In genomic region chr16:30521873-30522641, GRCh38 we compare ENCODE assay signal across 15 cellular contexts. TPM values are rescaled to one million over a fixed set of nuclear protein-coding genes. Genes with fewer than 3 reads are reported as not detected.
DNase-seq lines count a peak whose midpoint lies in the region; ATAC-seq, FAIRE-seq and TF ChIP-seq lines count a peak whose summit lies in the region.
"Had no signal": no experiment of that assay in that cellular context is flagged by ENCODE, and none has a peak within 500 bp of the region (broad histone marks: within the 10 kb centered on the region; RNA-seq: fewer than 3 reads in every experiment).

No MANE protein-coding gene starts in this region.

- CTCF ChIA-PET in H1 (lab: Charles Lee; ENCODE audit: partially characterized antibody), result interaction anchor here (0.9 to 1.7 kb wide), 5 partner anchors 13 to 93 kb away, joined by 3 to 7 read pairs (median 4); no protein-coding TSS in a partner anchor
- CTCF ChIA-PET in naive thymus-derived CD4-positive, alpha-beta T cell (lab: Charles Lee), result interaction anchor here (0.6 to 1.2 kb wide), 2 partner anchors 13 to 14 kb away, joined by 3 read pairs; no protein-coding TSS in a partner anchor

- H3K27ac Mint-ChIP-seq in neural crest cell (ENCODE audit: unreplicated experiment), result no peak overlapping the region
- H3K27ac Mint-ChIP-seq in naive thymus-derived CD4-positive, alpha-beta T cell, result peak overlapping the region in 4 of 9 donors; percentile 26 to 69 (median 50)
- H3K27ac Mint-ChIP-seq: mesothelial cell of epicardium had no signal

- ATAC-seq in naive thymus-derived CD4-positive, alpha-beta T cell, result no peak
- no peak for ATAC-seq in HG02678 (IDR thresholded peaks at IDR 0.05; ENCODE audit: unreplicated experiment)
- ATAC-seq in GM18861 (IDR thresholded peaks at IDR 0.05; ENCODE audit: unreplicated experiment), result no peak

- no peak overlapping the region for H3K14ac ChIP-seq in H1 (ENCODE audit: insufficient read length)

- H4K5ac ChIP-seq in H1 (ENCODE audit: insufficient read length, low read depth, low read length), result no peak overlapping the region

- no peak overlapping the region for H3K56ac ChIP-seq in H1 (replicated peaks; ENCODE audit: insufficient read length, low read depth, low read length)

- peaks cover 2% of the 10 kb centered on the region for H3K27me3 Mint-ChIP-seq in neural crest cell (ENCODE audit: low read depth)
- no peaks in the 10 kb centered on the region for H3K27me3 Mint-ChIP-seq in naive thymus-derived CD4-positive, alpha-beta T cell

- H3K79me2 ChIP-seq in SU-DHL-6 (ENCODE audit: insufficient read depth, low read length) (no peaks in the 10 kb centered on the region), H1 (ENCODE audit: control insufficient read depth in 1 of 2, insufficient read depth in 2 of 2, low read length in 2 of 2) (no peaks in the 10 kb centered on the region)

- WGBS in H1 (ENCODE audit: extremely low coverage in 1 of 2, insufficient coverage in 1 of 2, insufficient read length in 1 of 2, insufficient replicate concordance in 2 of 2, low coverage in 1 of 2, low lambda C conversion rate in 2 of 2, missing lambda C conversion rate in 1 of 2), 2 experiments, result 83% methylated on average over 11 of the region's 11 CpGs; no CpG with 5 or more reads in 1 of the 2 experiments

- H3F3A ChIP-seq in SU-DHL-6 (ENCODE audit: insufficient read depth), result peaks cover 45% of the 10 kb centered on the region

- H3K79me1 ChIP-seq in H1 (ENCODE audit: low read depth, low read length), result no peaks in the 10 kb centered on the region

- no peak overlapping the region for H2BK120ac ChIP-seq in H1 (replicated peaks; ENCODE audit: low read depth, low read length)

- H3K4me1 Mint-ChIP-seq in neural crest cell, result peaks cover 5% of the 10 kb centered on the region
- peaks cover 0 to 25% (median 6%) of the 10 kb centered on the region in 7 donors for H3K4me1 Mint-ChIP-seq in naive thymus-derived CD4-positive, alpha-beta T cell

- TF ChIP-seq EP300 in H1 (IDR thresholded peaks at IDR 0.05; ENCODE audit: borderline replicate concordance in 1 of 2, low read depth in 2 of 2, low read length in 2 of 2), result no peak

- intact Hi-C loops in naive thymus-derived CD4-positive, alpha-beta T cell (cut with micrococcal nuclease), result no loop called here

- H2AFZ ChIP-seq in SU-DHL-6 (ENCODE audit: low read depth, low read length, severe bottlenecking), result no peak overlapping the region
- H2AFZ ChIP-seq in H1 (ENCODE audit: low read length), result no peak overlapping the region

- no peak overlapping the region for H3K4ac ChIP-seq in H1 (replicated peaks; ENCODE audit: insufficient read length, low read depth, low read length)

- no peak overlapping the region for H3K4me2 ChIP-seq in SU-DHL-6 (ENCODE audit: low read depth, low read length, poor library complexity, severe bottlenecking)
- no peak overlapping the region for H3K4me2 ChIP-seq in H1 (ENCODE audit: insufficient read depth in 1 of 2, low read depth in 2 of 2, low read length in 2 of 2)

- H4K20me1 ChIP-seq in SU-DHL-6 (ENCODE audit: low read depth, low read length) (no peaks in the 10 kb centered on the region), H1 (replicated peaks in 1 of 2; ENCODE audit: control insufficient read depth in 1 of 2, insufficient read depth in 2 of 2, low read length in 2 of 2) (peaks cover 0 to 2% of the 10 kb centered on the region in 2 experiments)

- TF ChIP-seq POLR2A in H1 (IDR thresholded peaks at IDR 0.05; ENCODE audit: control extremely low read depth in 1 of 2, low read depth in 2 of 2, low read length in 2 of 2), result no peak

- H3K9me3 Mint-ChIP-seq in neural crest cell, result no peaks in the 10 kb centered on the region
- H3K9me3 Mint-ChIP-seq in naive thymus-derived CD4-positive, alpha-beta T cell, result peaks cover 0 to 2% (median 0%) of the 10 kb centered on the region in 11 donors
- H3K9me3 Mint-ChIP-seq: mesothelial cell of epicardium had no signal

- H3K36me3 ChIP-seq in SU-DHL-6 (ENCODE audit: low read length) (0 out of 2 replicates have a peak, but pooled peaks cover 4% of the 10 kb centered on the region), H1 (ENCODE audit: control insufficient read depth in 2 of 4, insufficient read depth in 4 of 4, low read length in 3 of 4) (peaks cover 0 to 11% (median 0%) of the 10 kb centered on the region in 4 experiments; a peak in 1 of 8 replicates)
- peaks cover 13 to 55% (median 14%) of the 10 kb centered on the region in 3 experiments for H3K36me3 ChIP-seq in naive thymus-derived CD4-positive, alpha-beta T cell (ENCODE audit: control insufficient read depth in 2 of 3, insufficient read depth in 3 of 3, low read length in 3 of 3)

- H4K8ac ChIP-seq in H1 (ENCODE audit: extremely low read depth, insufficient read depth, low read length), result no peak overlapping the region

- no peak overlapping the region for H2BK5ac ChIP-seq in H1 (ENCODE audit: low read depth, low read length)

- no peak overlapping the region for H3K23ac ChIP-seq in H1 (ENCODE audit: insufficient read length)

- H3K27ac ChIP-seq in SU-DHL-6 (ENCODE audit: low read depth, low read length) (peak overlapping the region; percentile 31), H1 (ENCODE audit: low read depth, low read length) (no peak overlapping the region)
- no peak overlapping the region for H3K27ac ChIP-seq in naive thymus-derived CD4-positive, alpha-beta T cell (ENCODE audit: low read depth, low read length)
- H3K27ac ChIP-seq: testis had no signal

- no peak for FAIRE-seq in H1 (lab: Jason Lieb, UNC)

- no peak overlapping the region for H2BK20ac ChIP-seq in H1 (ENCODE audit: low read length)

- no peak overlapping the region for H4K91ac ChIP-seq in H1 (replicated peaks; ENCODE audit: insufficient read length, low read length)

- no peak for TF ChIP-seq CTCF in SU-DHL-6 (IDR thresholded peaks at IDR 0.05; ENCODE audit: insufficient read depth, low read length, poor library complexity, severe bottlenecking)
- TF ChIP-seq CTCF in H1 (IDR thresholded peaks at IDR 0.05; ENCODE audit: control extremely low read depth in 1 of 3, insufficient read depth in 1 of 3, low read depth in 1 of 3, low read length in 3 of 3), result no peak
- TF ChIP-seq CTCF in neural crest cell (conservative IDR thresholded peaks at IDR 0.05), result no peak

- no peaks in the 10 kb centered on the region for H3K36me3 Mint-ChIP-seq in neural crest cell (ENCODE audit: low read depth)
- peaks cover 8 to 34% (median 13%) of the 10 kb centered on the region in 5 donors for H3K36me3 Mint-ChIP-seq in naive thymus-derived CD4-positive, alpha-beta T cell

- no peak overlapping the region for H2BK12ac ChIP-seq in H1 (ENCODE audit: low read depth, low read length)

- H2AK5ac ChIP-seq in H1 (ENCODE audit: low read depth, low read length), result peak overlapping the region; percentile 40; the same call in 1 of the 2 replicates

- TF ChIP-seq RAD21 in H1 (IDR thresholded peaks at IDR 0.05 in 1 of 2, conservative IDR thresholded peaks at IDR 0.05 in 1 of 2; ENCODE audit: low read depth in 2 of 2, low read length in 2 of 2), result no peak

- no peak overlapping the region for H2BK15ac ChIP-seq in H1 (ENCODE audit: low read length)

- POLR2A ChIA-PET in H1 (lab: Charles Lee; ENCODE audit: partially characterized antibody), result interaction anchor here (0.6 to 1.0 kb wide), 4 partner anchors 8 to 88 kb away, joined by 3 read pairs; no protein-coding TSS in a partner anchor
- POLR2A ChIA-PET in naive thymus-derived CD4-positive, alpha-beta T cell (lab: Charles Lee), result interaction anchor here (0.6 to 1.5 kb wide), 7 partner anchors 12 to 50 kb away, joined by 3 to 6 read pairs (median 4); partner anchors contain the start of genes ZNF688 and ZNF764

- H3K4me1 ChIP-seq in H1 (replicated peaks in 1 of 4; ENCODE audit: control insufficient read depth in 3 of 4, insufficient read depth in 4 of 4, low read length in 3 of 4), result no peaks in the 10 kb centered on the region; a peak in 1 of 7 replicates
- H3K4me1 ChIP-seq in naive thymus-derived CD4-positive, alpha-beta T cell (ENCODE audit: control insufficient read depth in 2 of 2, insufficient read depth in 2 of 2, low read length in 2 of 2), result no peaks in the 10 kb centered on the region

- no peak overlapping the region for H3K4me3 ChIP-seq in SU-DHL-6 (ENCODE audit: insufficient read depth, low read length, poor library complexity, severe bottlenecking)
- no peak overlapping the region for H3K4me3 ChIP-seq in H1 (ENCODE audit: extremely low read depth in 1 of 4, insufficient read depth in 2 of 4, low read depth in 3 of 4, low read length in 4 of 4)
- H3K4me3 ChIP-seq in naive thymus-derived CD4-positive, alpha-beta T cell (ENCODE audit: low read length), result no peak overlapping the region
- H3K4me3 ChIP-seq: testis had no signal

- no peak overlapping the region for H3K9ac ChIP-seq in SU-DHL-6 (ENCODE audit: low read length)
- H3K9ac ChIP-seq in H1 (replicated peaks in 1 of 4; ENCODE audit: extremely low read depth in 1 of 4, low read depth in 3 of 4, low read length in 3 of 4), result no peak overlapping the region

- no peaks in the 10 kb centered on the region for H3K9me2 ChIP-seq in SU-DHL-6 (replicated peaks; ENCODE audit: insufficient read depth, low read length)

- peaks cover 2% of the 10 kb centered on the region; the same call in 1 of the 2 replicates for H3K23me2 ChIP-seq in H1 (ENCODE audit: low read depth, low read length)

- DNase-seq in DMS53 (lab: John Stamatoyannopoulos, UW), result peak; percentile 82
- no peak for DNase-seq in H1 (ENCODE audit: low read depth in 1 of 2, low spot score in 2 of 2)
- DNase-seq in neural crest cell (ENCODE audit: low read depth, low spot score), result no peak
- no peak for DNase-seq in naive thymus-derived CD4-positive, alpha-beta T cell
- DNase-seq: erythroblast, hippocampal formation, KG1, NCI-H1694 treated with DMSO at 0.1 percent for 48 hours, NCI-H69, SIG-M5, testis had no signal

- H3K4me3 Mint-ChIP-seq in neural crest cell, result peak overlapping the region; percentile 22
- H3K4me3 Mint-ChIP-seq in naive thymus-derived CD4-positive, alpha-beta T cell, result peak overlapping the region in 1 of 10 donors; percentile 35
- H3K4me3 Mint-ChIP-seq: mesothelial cell of epicardium had no signal

- H3K18ac ChIP-seq in H1 (ENCODE audit: extremely low read depth, low read length), result no peak overlapping the region

- H3K9me3 ChIP-seq in SU-DHL-6 (ENCODE audit: insufficient read depth, low read length), result no peaks in the 10 kb centered on the region
- H3K9me3 ChIP-seq in H1 (ENCODE audit: insufficient read depth in 2 of 2, low read depth in 1 of 2, low read length in 1 of 2), result no peaks in the 10 kb centered on the region
- no peaks in the 10 kb centered on the region for H3K9me3 ChIP-seq in naive thymus-derived CD4-positive, alpha-beta T cell (ENCODE audit: control insufficient read depth in 2 of 3, low read length in 3 of 3)
- H3K9me3 ChIP-seq: testis had no signal

- H3K27me3 ChIP-seq in SU-DHL-6 (ENCODE audit: low read length), result no peaks in the 10 kb centered on the region
- H3K27me3 ChIP-seq in H1 (replicated peaks in 1 of 4; ENCODE audit: control insufficient read depth in 3 of 4, extremely low read depth in 1 of 4, insufficient read depth in 3 of 4, low read length in 3 of 4), result no peaks in the 10 kb centered on the region; a peak in 1 of 7 replicates
- no peaks in the 10 kb centered on the region for H3K27me3 ChIP-seq in naive thymus-derived CD4-positive, alpha-beta T cell (ENCODE audit: control insufficient read depth in 2 of 2, insufficient read depth in 2 of 2, low read length in 2 of 2)
- H3K27me3 ChIP-seq: testis had no signal

RNA-seq across cellular contexts. Expression of gene ZNF768, which starts 4.3 kb away (rescaled TPM):
- 34.7 and 36.1 TPM in 2 replicates for total RNA-seq in H1 (2021; fragmentation: NEBNext Ultra II Directional; extraction: Animal tissue kit (Norgen Biotek cat#: 25700))
- polyA plus RNA-seq in H1 (2011; rRNA removed), result 47.7 and 63.3 TPM in 2 replicates
- polyA plus RNA-seq in H1 (2011; cell fraction: cytosol; rRNA removed), result 42.8 TPM
- polyA plus RNA-seq in H1 (2011; cell fraction: nucleus; rRNA removed), result 40.0 TPM
- polyA plus RNA-seq in H1 (2012, experiment 1 of 2), result 25.3 to 31.6 TPM (median 27.9 TPM) in 4 replicates
- polyA plus RNA-seq in H1 (2012, experiment 2 of 2), result 28.8 TPM
- polyA plus RNA-seq in H1 (2013, experiment 1 of 2), result 26.6 TPM
- 28.4 TPM for polyA plus RNA-seq in H1 (2013, experiment 2 of 2)
- 14.0 and 14.1 TPM in 2 replicates for polyA minus RNA-seq in H1 (2011; rRNA and poly(A)+ RNA removed)
- 29.0 TPM for polyA minus RNA-seq in H1 (2011; cell fraction: cytosol; rRNA and poly(A)+ RNA removed)
- polyA minus RNA-seq in H1 (2011; cell fraction: nucleus; rRNA and poly(A)+ RNA removed), result 15.6 TPM
- 64.0 and 68.5 TPM in 2 replicates for total RNA-seq in neural crest cell
- 1 to 10 TPM; 6.0 to 8.5 (median 7.3) TPM for total RNA-seq in naive thymus-derived CD4-positive, alpha-beta T cell
- polyA plus RNA-seq in naive thymus-derived CD4-positive, alpha-beta T cell, result 1 to 10 TPM; 1.6 to 2.4 TPM

RNA-seq across cellular contexts. Expression of gene ZNF747, which starts 12.6 kb away (rescaled TPM):
- 10.3 and 12.0 TPM in 2 replicates for total RNA-seq in H1 (2021; fragmentation: NEBNext Ultra II Directional; extraction: Animal tissue kit (Norgen Biotek cat#: 25700))
- polyA plus RNA-seq in H1 (2011; rRNA removed), result 9.9 and 10.7 TPM in 2 replicates
- 8.8 TPM for polyA plus RNA-seq in H1 (2011; cell fraction: cytosol; rRNA removed)
- 7.6 TPM for polyA plus RNA-seq in H1 (2011; cell fraction: nucleus; rRNA removed)
- 5.0 to 6.3 TPM (median 5.5 TPM) in 4 replicates for polyA plus RNA-seq in H1 (2012, experiment 1 of 2)
- 7.7 TPM for polyA plus RNA-seq in H1 (2012, experiment 2 of 2)
- 5.0 TPM for polyA plus RNA-seq in H1 (2013, experiment 1 of 2)
- polyA plus RNA-seq in H1 (2013, experiment 2 of 2), result 5.1 TPM
- 6.0 and 6.5 TPM in 2 replicates for polyA minus RNA-seq in H1 (2011; rRNA and poly(A)+ RNA removed)
- polyA minus RNA-seq in H1 (2011; cell fraction: cytosol; rRNA and poly(A)+ RNA removed), result 6.8 TPM
- polyA minus RNA-seq in H1 (2011; cell fraction: nucleus; rRNA and poly(A)+ RNA removed), result 11.6 TPM
- 10.5 and 11.3 TPM in 2 replicates for total RNA-seq in neural crest cell
- total RNA-seq in naive thymus-derived CD4-positive, alpha-beta T cell, result 10 to 100 TPM in 4 of 5 experiments, 1 to 10 TPM in 1; 9.1 to 17.4 (median 13.8) TPM
- polyA plus RNA-seq in naive thymus-derived CD4-positive, alpha-beta T cell, result 10 to 100 TPM in 1 of 2 donors, 1 to 10 TPM in 1; 8.9 to 11.7 TPM

RNA-seq across cellular contexts. Expression of gene ZNF764, which starts 36.1 kb away (rescaled TPM):
- 7.7 and 8.4 TPM in 2 replicates for total RNA-seq in H1 (2021; fragmentation: NEBNext Ultra II Directional; extraction: Animal tissue kit (Norgen Biotek cat#: 25700))
- polyA plus RNA-seq in H1 (2011; rRNA removed), result 5.7 and 8.3 TPM in 2 replicates
- 5.5 TPM for polyA plus RNA-seq in H1 (2011; cell fraction: cytosol; rRNA removed)
- polyA plus RNA-seq in H1 (2011; cell fraction: nucleus; rRNA removed), result 8.2 TPM
- 4.7 to 5.7 TPM (median 5.0 TPM) in 4 replicates for polyA plus RNA-seq in H1 (2012, experiment 1 of 2)
- polyA plus RNA-seq in H1 (2012, experiment 2 of 2), result 5.7 TPM
- polyA plus RNA-seq in H1 (2013, experiment 1 of 2), result 4.9 TPM
- polyA plus RNA-seq in H1 (2013, experiment 2 of 2), result 4.6 TPM
- 2.0 and 2.3 TPM in 2 replicates for polyA minus RNA-seq in H1 (2011; rRNA and poly(A)+ RNA removed)
- 7.2 TPM for polyA minus RNA-seq in H1 (2011; cell fraction: cytosol; rRNA and poly(A)+ RNA removed)
- 4.4 TPM for polyA minus RNA-seq in H1 (2011; cell fraction: nucleus; rRNA and poly(A)+ RNA removed)
- 20.7 and 22.3 TPM in 2 replicates for total RNA-seq in neural crest cell
- 10 to 100 TPM; 11.9 to 20.9 (median 19.3) TPM for total RNA-seq in naive thymus-derived CD4-positive, alpha-beta T cell
- polyA plus RNA-seq in naive thymus-derived CD4-positive, alpha-beta T cell, result 1 to 10 TPM; 4.5 to 6.8 TPM

RNA-seq across cellular contexts. Expression of gene ZNF688, which starts 49.5 kb away (rescaled TPM):
- 3.5 and 3.7 TPM in 2 replicates for total RNA-seq in H1 (2021; fragmentation: NEBNext Ultra II Directional; extraction: Animal tissue kit (Norgen Biotek cat#: 25700))
- polyA plus RNA-seq in H1 (2011; rRNA removed), result 2.7 and 6.3 TPM in 2 replicates
- polyA plus RNA-seq in H1 (2011; cell fraction: cytosol; rRNA removed), result 3.3 TPM
- 5.4 TPM for polyA plus RNA-seq in H1 (2011; cell fraction: nucleus; rRNA removed)
- polyA plus RNA-seq in H1 (2012, experiment 1 of 2), result 3.0 to 4.6 TPM (median 3.6 TPM) in 4 replicates
- polyA plus RNA-seq in H1 (2012, experiment 2 of 2), result 1.7 TPM
- 3.8 TPM for polyA plus RNA-seq in H1 (2013, experiment 1 of 2)
- 2.6 TPM for polyA plus RNA-seq in H1 (2013, experiment 2 of 2)
- polyA minus RNA-seq in H1 (2011; rRNA and poly(A)+ RNA removed), result 0.63 TPM in 2 replicates
- 3.4 TPM for polyA minus RNA-seq in H1 (2011; cell fraction: cytosol; rRNA and poly(A)+ RNA removed)
- polyA minus RNA-seq in H1 (2011; cell fraction: nucleus; rRNA and poly(A)+ RNA removed), result 3.1 TPM
- total RNA-seq in neural crest cell, result 13.4 and 14.3 TPM in 2 replicates
- total RNA-seq in naive thymus-derived CD4-positive, alpha-beta T cell, result 10 to 100 TPM in 4 of 5 experiments, 1 to 10 TPM in 1; 8.8 to 24.3 (median 16.3) TPM
- 10 to 100 TPM; 29.7 to 33.2 TPM for polyA plus RNA-seq in naive thymus-derived CD4-positive, alpha-beta T cell

RNA-seq across cellular contexts. Expression of gene ITGAL, which starts 49.5 kb away (rescaled TPM):
- not detected in 2 replicates for total RNA-seq in H1 (2021; fragmentation: NEBNext Ultra II Directional; extraction: Animal tissue kit (Norgen Biotek cat#: 25700))
- polyA plus RNA-seq in H1 (2011; rRNA removed), result 0.02 TPM in 1 of 2 replicates, not detected in the other
- polyA plus RNA-seq in H1 (2011; cell fraction: cytosol; rRNA removed), result 0.13 TPM
- polyA plus RNA-seq in H1 (2011; cell fraction: nucleus; rRNA removed), result 0.03 TPM
- 0.03 to 0.61 TPM in 2 of 4 replicates, not detected in the others for polyA plus RNA-seq in H1 (2012, experiment 1 of 2)
- not detected for polyA plus RNA-seq in H1 (2012, experiment 2 of 2)
- 0.04 TPM for polyA plus RNA-seq in H1 (2013, experiment 1 of 2)
- 0.09 TPM for polyA plus RNA-seq in H1 (2013, experiment 2 of 2)
- 0.24 and 0.25 TPM in 2 replicates for polyA minus RNA-seq in H1 (2011; rRNA and poly(A)+ RNA removed)
- not detected for polyA minus RNA-seq in H1 (2011; cell fraction: cytosol; rRNA and poly(A)+ RNA removed)
- not detected for polyA minus RNA-seq in H1 (2011; cell fraction: nucleus; rRNA and poly(A)+ RNA removed)
- total RNA-seq in neural crest cell, result not detected in 2 replicates
- total RNA-seq in naive thymus-derived CD4-positive, alpha-beta T cell, result 100 to 1,000 TPM; 258 to 629 (median 436) TPM
- polyA plus RNA-seq in naive thymus-derived CD4-positive, alpha-beta T cell, result 100 to 1,000 TPM; 110 to 135 TPM
- total RNA-seq: mesothelial cell of epicardium had no signal
